9 cellular contexts compared by ENCODE assay signal in the genomic region with DNA sequence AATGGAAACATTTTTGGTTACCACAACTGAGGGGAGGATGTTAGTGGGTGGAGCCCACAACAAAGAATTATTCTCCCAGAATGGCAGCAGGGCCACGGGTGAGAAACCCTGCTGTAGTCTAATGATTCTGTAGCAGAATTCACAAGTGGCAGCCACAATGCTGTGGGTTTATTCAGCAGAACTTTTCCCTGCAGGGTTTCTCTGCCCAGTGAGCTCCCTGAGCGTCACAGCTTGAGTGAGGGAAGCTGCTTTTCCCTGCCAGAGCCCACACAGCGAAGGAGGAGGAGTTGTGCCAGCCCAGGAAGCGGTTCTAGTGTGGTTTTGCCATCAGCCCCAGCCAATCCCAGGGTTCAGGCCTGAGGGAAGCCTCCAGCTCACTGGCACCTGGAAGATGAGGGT. TPM values are rescaled to one million over a fixed set of nuclear protein-coding genes. Genes with fewer than 3 reads are reported as not detected.
A peak's percentile ranks its signal among the peaks of the same experiment; 100 is the strongest.
DNase-seq lines count a peak whose midpoint lies in the region; ATAC-seq lines count a peak whose summit lies in the region.
"Had no signal": no experiment of that assay in that cellular context is flagged by ENCODE, and none has a peak within 500 bp of the region (broad histone marks: within the 10 kb centered on the region; RNA-seq: fewer than 3 reads in every experiment).

No MANE protein-coding gene starts in this region.

- H3K27ac Mint-ChIP-seq in activated T-helper 17 cell treated with anti-CD3 and anti-CD28 coated beads, Interleukin-2, amount 50 U/mL, for 72 hours = peak overlapping the region; percentile 8

- peak overlapping the region; percentile 27 for H3K4me3 Mint-ChIP-seq in activated T-helper 17 cell treated with anti-CD3 and anti-CD28 coated beads, Interleukin-2, amount 50 U/mL, for 72 hours

- DNase-seq in NCI-H2227 (lab: John Stamatoyannopoulos, UW; ENCODE audit: unreplicated experiment) = peak; percentile 3
- no peak for DNase-seq in NCI-H2227 treated with DMSO at 0.1 percent for 48 hours (lab: John Stamatoyannopoulos, UW)
- DNase-seq in pons (ENCODE audit: low spot score) = peak; percentile 21
- DNase-seq in OCI-M1 (lab: John Stamatoyannopoulos, UW) = no peak
- DNase-seq in HCEC 1CT = no peak
- DNase-seq: T1000 had no signal

- peak; percentile 49 for ATAC-seq in HG03060 (IDR thresholded peaks at IDR 0.05; ENCODE audit: low read depth, unreplicated experiment)
- ATAC-seq in activated T-helper 17 cell treated with anti-CD3 and anti-CD28 coated beads, Interleukin-2, amount 50 U/mL, for 72 hours (replicated peaks) = peak; percentile 84
- no peak for ATAC-seq in HG02571 (IDR thresholded peaks at IDR 0.05; ENCODE audit: unreplicated experiment)

- no peaks in the 10 kb centered on the region for H3K36me3 Mint-ChIP-seq in activated T-helper 17 cell treated with anti-CD3 and anti-CD28 coated beads, Interleukin-2, amount 50 U/mL, for 72 hours (ENCODE audit: low read depth)

- H3K9me3 Mint-ChIP-seq in activated T-helper 17 cell treated with anti-CD3 and anti-CD28 coated beads, Interleukin-2, amount 50 U/mL, for 72 hours = no peaks in the 10 kb centered on the region

- peaks cover 24% of the 10 kb centered on the region for H3K27me3 Mint-ChIP-seq in activated T-helper 17 cell treated with anti-CD3 and anti-CD28 coated beads, Interleukin-2, amount 50 U/mL, for 72 hours

- peaks cover 18% of the 10 kb centered on the region for H3K4me1 Mint-ChIP-seq in activated T-helper 17 cell treated with anti-CD3 and anti-CD28 coated beads, Interleukin-2, amount 50 U/mL, for 72 hours

RNA-seq across cellular contexts. Expression of gene ATP12A, which starts 4.4 kb away (rescaled TPM):
- total RNA-seq in activated T-helper 17 cell treated with anti-CD3 and anti-CD28 coated beads, Interleukin-2, amount 50 U/mL, for 72 hours = 1 to 10 TPM in 1 of 2 donors, under 1 TPM in 1; 0.13 to 1.5 TPM

Comparison
In these comparisons a context has a peak if more than half of its experiments do, and no peak if none do; other contexts are left out.
1. DNase-seq: peak in NCI-H2227 (single experiment) and pons (single experiment); none in NCI-H2227 treated with DMSO at 0.1 percent for 48 hours (single experiment), OCI-M1 (single experiment) and HCEC 1CT (single experiment).